1 cellular context compared by ENCODE assay signal in the genomic region with DNA sequence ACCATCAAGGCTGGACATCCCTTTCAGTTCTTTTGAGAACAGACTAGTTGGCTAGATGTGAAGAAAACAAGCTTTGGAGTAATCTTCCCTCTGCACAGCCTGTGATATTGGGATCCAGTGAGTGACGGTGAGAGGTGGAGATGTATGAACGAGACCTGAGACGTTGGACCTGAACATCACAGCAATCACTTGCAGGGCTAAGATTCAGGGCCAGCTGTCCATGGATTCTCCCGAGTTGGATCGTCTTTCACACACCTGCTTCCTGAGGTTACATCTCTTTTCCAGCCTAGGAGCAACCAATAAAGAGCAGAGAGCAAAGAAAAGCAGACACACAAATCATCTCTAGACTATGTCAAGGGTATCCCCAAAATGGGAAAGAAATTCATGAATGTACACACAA.
TF ChIP-seq lines count a peak whose summit lies in the region.

No MANE protein-coding gene starts in this region.

TF ChIP-seq in K562, 482 proteins besides CTCF, POLR2A, EP300 and RAD21 (continued from another document):
- TF ChIP-seq ELK1 (CRISPR knock-in tag; IDR thresholded peaks at IDR 0.05) (no peak), CBX1 (IDR thresholded peaks at IDR 0.05; ENCODE audit: low read depth) (no peak), ZNF12 (CRISPR knock-in tag; IDR thresholded peaks at IDR 0.05) (no peak), BRF1 (IDR thresholded peaks at IDR 0.05; ENCODE audit: borderline replicate concordance, extremely low read depth, insufficient read length) (no peak), RCOR1 (IDR thresholded peaks at IDR 0.05; ENCODE audit: borderline replicate concordance in 1 of 2, low read depth in 2 of 2, low read length in 2 of 2) (no peak)
- TF ChIP-seq, protein P1, sequence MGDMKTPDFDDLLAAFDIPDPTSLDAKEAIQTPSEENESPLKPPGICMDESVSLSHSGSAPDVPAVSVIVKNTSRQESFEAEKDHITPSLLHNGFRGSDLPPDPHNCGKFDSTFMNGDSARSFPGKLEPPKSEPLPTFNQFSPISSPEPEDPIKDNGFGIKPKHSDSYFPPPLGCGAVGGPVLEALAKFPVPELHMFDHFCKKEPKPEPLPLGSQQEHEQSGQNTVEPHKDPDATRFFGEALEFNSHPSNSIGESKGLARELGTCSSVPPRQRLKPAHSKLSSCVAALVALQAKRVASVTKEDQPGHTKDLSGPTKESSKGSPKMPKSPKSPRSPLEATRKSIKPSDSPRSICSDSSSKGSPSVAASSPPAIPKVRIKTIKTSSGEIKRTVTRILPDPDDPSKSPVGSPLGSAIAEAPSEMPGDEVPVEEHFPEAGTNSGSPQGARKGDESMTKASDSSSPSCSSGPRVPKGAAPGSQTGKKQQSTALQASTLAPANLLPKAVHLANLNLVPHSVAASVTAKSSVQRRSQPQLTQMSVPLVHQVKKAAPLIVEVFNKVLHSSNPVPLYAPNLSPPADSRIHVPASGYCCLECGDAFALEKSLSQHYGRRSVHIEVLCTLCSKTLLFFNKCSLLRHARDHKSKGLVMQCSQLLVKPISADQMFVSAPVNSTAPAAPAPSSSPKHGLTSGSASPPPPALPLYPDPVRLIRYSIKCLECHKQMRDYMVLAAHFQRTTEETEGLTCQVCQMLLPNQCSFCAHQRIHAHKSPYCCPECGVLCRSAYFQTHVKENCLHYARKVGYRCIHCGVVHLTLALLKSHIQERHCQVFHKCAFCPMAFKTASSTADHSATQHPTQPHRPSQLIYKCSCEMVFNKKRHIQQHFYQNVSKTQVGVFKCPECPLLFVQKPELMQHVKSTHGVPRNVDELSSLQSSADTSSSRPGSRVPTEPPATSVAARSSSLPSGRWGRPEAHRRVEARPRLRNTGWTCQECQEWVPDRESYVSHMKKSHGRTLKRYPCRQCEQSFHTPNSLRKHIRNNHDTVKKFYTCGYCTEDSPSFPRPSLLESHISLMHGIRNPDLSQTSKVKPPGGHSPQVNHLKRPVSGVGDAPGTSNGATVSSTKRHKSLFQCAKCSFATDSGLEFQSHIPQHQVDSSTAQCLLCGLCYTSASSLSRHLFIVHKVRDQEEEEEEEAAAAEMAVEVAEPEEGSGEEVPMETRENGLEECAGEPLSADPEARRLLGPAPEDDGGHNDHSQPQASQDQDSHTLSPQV (IDR thresholded peaks at IDR 0.05): no peak
